Comparison of ENCODE assay signal across 8 cellular contexts in the genomic region with DNA sequence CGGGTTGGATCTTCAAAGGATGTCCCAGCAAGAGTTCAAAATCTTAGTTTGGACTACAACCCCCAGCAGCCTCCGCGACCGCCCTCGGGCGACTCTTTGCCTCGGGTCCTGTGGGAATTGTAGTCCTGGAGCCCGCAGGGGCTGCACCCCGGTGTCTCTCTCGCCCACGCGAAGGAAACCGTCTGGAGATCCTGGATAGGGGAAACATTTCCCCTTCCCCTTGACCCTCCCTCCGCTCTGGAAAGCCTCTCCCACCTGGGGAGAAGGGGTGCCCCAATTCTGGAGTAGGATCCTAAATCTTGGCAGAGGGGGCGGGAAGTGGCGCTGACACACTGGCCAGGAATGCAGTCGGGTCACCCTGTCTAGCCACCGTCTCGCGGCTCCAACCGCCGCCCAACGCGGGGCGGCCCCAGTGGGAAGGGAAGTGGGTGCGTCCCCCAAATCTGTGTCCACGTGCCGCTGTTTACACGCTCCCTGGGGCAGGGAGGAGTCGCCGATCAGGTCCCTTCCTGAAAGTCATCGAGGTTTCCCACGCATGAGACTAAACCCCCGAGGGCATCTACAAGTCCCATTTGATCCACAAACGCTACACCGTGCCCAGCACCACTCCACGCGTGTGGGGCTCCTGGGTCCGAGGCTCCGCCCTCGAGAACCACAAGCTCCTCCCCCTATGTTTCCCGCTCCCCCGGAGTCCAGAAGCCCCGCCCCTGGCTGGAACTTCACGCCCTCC. TPM values are rescaled to one million over a fixed set of nuclear protein-coding genes. Genes with fewer than 3 reads are reported as not detected.
A peak's percentile ranks its signal among the peaks of the same experiment; 100 is the strongest.
DNase-seq lines count a peak whose midpoint lies in the region; ATAC-seq and TF ChIP-seq lines count a peak whose summit lies in the region.

No MANE protein-coding gene starts in this region.

- peak overlapping the region; percentile 92 for H3K4me2 ChIP-seq in SU-DHL-6 (ENCODE audit: low read depth, low read length, poor library complexity, severe bottlenecking)

- H3K9me2 ChIP-seq in SU-DHL-6 (replicated peaks; ENCODE audit: insufficient read depth, low read length) = no peaks in the 10 kb centered on the region

- H2AFZ ChIP-seq in SU-DHL-6 (ENCODE audit: low read depth, low read length, severe bottlenecking) = peak overlapping the region; percentile 90

- intact Hi-C loops in cardiac septum (cut with DNase I) (loop anchor here (2.0 kb wide), 1 partner anchor 17 kb away; a partner anchor contains a TSS), posterior cingulate gyrus (cut with DNase I) (loop anchor here (5.0 kb wide), 1 partner anchor 33 kb away; a partner anchor contains a TSS)

- H3K9me3 ChIP-seq in SU-DHL-6 (ENCODE audit: insufficient read depth, low read length) = no peaks in the 10 kb centered on the region

- no peaks in the 10 kb centered on the region for H3K27me3 ChIP-seq in SU-DHL-6 (ENCODE audit: low read length)

- H3K4me3 Mint-ChIP-seq in activated naive CD8-positive, alpha-beta T cell treated with anti-CD3 and anti-CD28 coated beads, Interleukin-2, amount 50 U/mL, for 24 hours = peak overlapping the region; percentile 98
- peak overlapping the region; percentile 96 for H3K4me3 Mint-ChIP-seq in type B pancreatic cell

- peak overlapping the region; percentile 80 for H3K9ac ChIP-seq in SU-DHL-6 (ENCODE audit: low read length)

- H3K27ac Mint-ChIP-seq in activated naive CD8-positive, alpha-beta T cell treated with anti-CD3 and anti-CD28 coated beads, Interleukin-2, amount 50 U/mL, for 24 hours = peak overlapping the region; percentile 91
- peak overlapping the region; percentile 98 for H3K27ac Mint-ChIP-seq in type B pancreatic cell

- ATAC-seq in HG02571 (IDR thresholded peaks at IDR 0.05; ENCODE audit: unreplicated experiment) = peak; percentile 40
- ATAC-seq in activated naive CD8-positive, alpha-beta T cell treated with anti-CD3 and anti-CD28 coated beads, Interleukin-2, amount 50 U/mL, for 24 hours = peak; percentile 53

- DNase-seq in GM10266 (ENCODE audit: extremely low spot score) (peak; percentile 89), NCI-H1092 (lab: John Stamatoyannopoulos, UW) (peak; percentile 73), cardiac septum (ENCODE audit: low spot score) (peak; percentile 94), posterior cingulate gyrus (peak; percentile 74 to 98 (median 89)), type B pancreatic cell (ENCODE audit: extremely low spot score, unreplicated experiment) (peak; percentile 88)
- DNase-seq in activated naive CD8-positive, alpha-beta T cell treated with anti-CD3 and anti-CD28 coated beads, Interleukin-2, amount 50 U/mL, for 24 hours = peak; percentile 85

- peaks cover 20% of the 10 kb centered on the region for H3K36me3 Mint-ChIP-seq in activated naive CD8-positive, alpha-beta T cell treated with anti-CD3 and anti-CD28 coated beads, Interleukin-2, amount 50 U/mL, for 24 hours (ENCODE audit: low read depth)
- peaks cover 3% of the 10 kb centered on the region for H3K36me3 Mint-ChIP-seq in type B pancreatic cell

- no peaks in the 10 kb centered on the region for H3K36me3 ChIP-seq in SU-DHL-6 (ENCODE audit: low read length)

- no peaks in the 10 kb centered on the region for H3F3A ChIP-seq in SU-DHL-6 (ENCODE audit: insufficient read depth)

- peaks cover 32% of the 10 kb centered on the region for H3K27me3 Mint-ChIP-seq in activated naive CD8-positive, alpha-beta T cell treated with anti-CD3 and anti-CD28 coated beads, Interleukin-2, amount 50 U/mL, for 24 hours
- peaks cover 40% of the 10 kb centered on the region for H3K27me3 Mint-ChIP-seq in type B pancreatic cell

- no peaks in the 10 kb centered on the region for H4K20me1 ChIP-seq in SU-DHL-6 (ENCODE audit: low read depth, low read length)

- no peaks in the 10 kb centered on the region for H3K9me3 Mint-ChIP-seq in activated naive CD8-positive, alpha-beta T cell treated with anti-CD3 and anti-CD28 coated beads, Interleukin-2, amount 50 U/mL, for 24 hours
- H3K9me3 Mint-ChIP-seq in type B pancreatic cell = no peaks in the 10 kb centered on the region

- peak overlapping the region; percentile 84 for H3K27ac ChIP-seq in SU-DHL-6 (ENCODE audit: low read depth, low read length)

- H3K79me2 ChIP-seq in SU-DHL-6 (ENCODE audit: insufficient read depth, low read length) = peaks cover 16% of the 10 kb centered on the region

- TF ChIP-seq CTCF in GM10266 (IDR thresholded peaks at IDR 0.05; ENCODE audit: control insufficient read depth, insufficient read depth, low read depth, missing control alignments) (no peak), SU-DHL-6 (IDR thresholded peaks at IDR 0.05; ENCODE audit: insufficient read depth, low read length, poor library complexity, severe bottlenecking) (no peak), type B pancreatic cell (conservative IDR thresholded peaks at IDR 0.05) (no peak)

- H3K4me1 Mint-ChIP-seq in activated naive CD8-positive, alpha-beta T cell treated with anti-CD3 and anti-CD28 coated beads, Interleukin-2, amount 50 U/mL, for 24 hours = peaks cover 48% of the 10 kb centered on the region
- H3K4me1 Mint-ChIP-seq in type B pancreatic cell (ENCODE audit: unreplicated experiment) = peaks cover 37% of the 10 kb centered on the region

- H3K4me3 ChIP-seq in SU-DHL-6 (ENCODE audit: insufficient read depth, low read length, poor library complexity, severe bottlenecking) = peak overlapping the region; percentile 98

RNA-seq across cellular contexts. Expression of a gene that starts 0.7 kb away (rescaled TPM):
- total RNA-seq in cardiac septum (119 TPM), type B pancreatic cell (ENCODE audit: low replicate concordance) (38.6 and 110 TPM in 2 replicates)

RNA-seq across cellular contexts. Expression of a gene that starts 0.8 kb away (rescaled TPM):
- total RNA-seq in cardiac septum = 3.2 TPM
- 7.2 and 9.5 TPM in 2 replicates for total RNA-seq in type B pancreatic cell (ENCODE audit: low replicate concordance)

RNA-seq across cellular contexts. Expression of a gene that starts 18.1 kb away (rescaled TPM):
- total RNA-seq in cardiac septum (89.0 TPM), type B pancreatic cell (ENCODE audit: low replicate concordance) (57.3 and 71.8 TPM in 2 replicates)

RNA-seq across cellular contexts. Expression of a gene that starts 35.2 kb away (rescaled TPM):
- total RNA-seq in cardiac septum (12.4 TPM), type B pancreatic cell (ENCODE audit: low replicate concordance) (26.9 and 55.8 TPM in 2 replicates)

Comparison
In these comparisons a context has a peak if more than half of its experiments do, and no peak if none do; other contexts are left out.
1. Peak in every context shown above with its lines: DNase-seq, ATAC-seq, H3K4me3 ChIP-seq and H3K27ac ChIP-seq.